In the genomic region with DNA sequence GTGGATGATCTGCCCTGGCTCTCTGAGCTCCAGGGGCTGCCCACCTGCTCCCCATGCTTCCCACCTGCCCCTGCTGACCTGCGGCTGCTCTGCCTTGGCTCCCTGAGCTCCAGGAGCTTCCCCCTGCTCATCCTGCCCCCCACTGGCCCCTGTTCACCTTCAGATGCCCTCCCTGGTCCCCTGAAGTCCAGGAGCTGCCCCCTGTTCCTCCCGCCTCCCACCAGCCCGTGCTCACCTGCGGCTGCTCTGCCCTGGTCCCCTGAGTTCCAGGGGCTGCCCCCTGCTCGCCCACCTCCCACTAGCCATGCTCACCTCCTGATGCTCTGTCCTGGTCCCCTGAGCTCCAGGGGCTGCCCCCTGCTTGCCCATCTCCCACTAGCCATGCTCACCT, we compare ENCODE assay signal across 25 cellular contexts.
"Had no signal": no experiment of that assay in that cellular context is flagged by ENCODE, and none has a peak within 500 bp of the region (broad histone marks: within the 10 kb centered on the region; RNA-seq: fewer than 3 reads in every experiment).

No MANE protein-coding gene starts in this region.

- H3K4me1 ChIP-seq: heart left ventricle, left lung, prostate gland, stomach, suprapubic skin, tibial nerve had no signal

- H3K9me3 ChIP-seq: heart left ventricle, left lung, prostate gland, stomach, suprapubic skin had no signal

- H3K4me3 Mint-ChIP-seq: activated naive CD4-positive, alpha-beta T cell treated with anti-CD3 and anti-CD28 coated beads for 36 hours; endodermal cell; mesothelial cell of epicardium; natural killer cell; T-helper 2 cell treated with Interferon-gamma antibody and Interleukin-4, amounts not matched to agents 5 μg/mL and 100 μg/mL, for 36 hours had no signal

- H3K27ac Mint-ChIP-seq: activated naive CD4-positive, alpha-beta T cell treated with anti-CD3 and anti-CD28 coated beads for 36 hours; activated naive CD8-positive, alpha-beta T cell treated with anti-CD3 and anti-CD28 coated beads, Interleukin-2, amount 50 U/mL, for 24 hours; endodermal cell; mesothelial cell of epicardium; natural killer cell; T-helper 2 cell treated with Interferon-gamma antibody and Interleukin-4, amounts not matched to agents 5 μg/mL and 100 μg/mL, for 36 hours had no signal

- H3K36me3 ChIP-seq: heart left ventricle, left lung, prostate gland, stomach, suprapubic skin, tibial nerve, WERI-Rb-1 had no signal

- H3K27ac ChIP-seq: epithelial cell of prostate, heart left ventricle, left lung, prostate gland, stomach, suprapubic skin, tibial nerve, WERI-Rb-1 had no signal

- H3K4me3 ChIP-seq: heart left ventricle, left lung, prostate gland, stomach, suprapubic skin, tibial nerve had no signal

- ATAC-seq: activated naive CD8-positive, alpha-beta T cell treated with anti-CD3 and anti-CD28 coated beads, Interleukin-2, amount 50 U/mL, for 24 hours; activated T-cell treated with anti-CD3 and anti-CD28 coated beads, Interleukin-2, amount 50 U/mL, for 4 hours; left lung; natural killer cell; SK-N-SH treated with all-trans-retinoic acid at 6 μM for 48 hours had no signal

- H3K9me3 Mint-ChIP-seq: activated naive CD4-positive, alpha-beta T cell treated with anti-CD3 and anti-CD28 coated beads for 36 hours; activated naive CD8-positive, alpha-beta T cell treated with anti-CD3 and anti-CD28 coated beads, Interleukin-2, amount 50 U/mL, for 24 hours; activated T-cell treated with anti-CD3 and anti-CD28 coated beads, Interleukin-2, amount 50 U/mL, for 4 hours; natural killer cell; T-helper 2 cell treated with Interferon-gamma antibody and Interleukin-4, amounts not matched to agents 5 μg/mL and 100 μg/mL, for 36 hours had no signal

- DNase-seq: activated CD4-positive, alpha-beta T cell treated with anti-CD3 and anti-CD28 coated beads for 1 hour; activated CD4-positive, alpha-beta T cell treated with anti-CD3 and anti-CD28 coated beads, Interleukin-2, amount 50 U/mL, for 4 hours; activated CD8-positive, alpha-beta memory T cell treated with anti-CD3 and anti-CD28 coated beads for 24 hours; activated CD8-positive, alpha-beta memory T cell treated with anti-CD3 and anti-CD28 coated beads, Interleukin-2, amount 50 U/mL, for 4 hours; activated effector memory CD4-positive, alpha-beta T cell treated with Interleukin-2 at 50 U/mL for 16 hours; activated naive CD4-positive, alpha-beta T cell treated with anti-CD3 and anti-CD28 coated beads for 36 hours; activated naive CD8-positive, alpha-beta T cell treated with anti-CD3 and anti-CD28 coated beads, Interleukin-2, amount 50 U/mL, for 24 hours; activated T-cell treated with anti-CD3 and anti-CD28 coated beads, Interleukin-2, amount 50 U/mL, for 4 hours; cerebellar nuclear complex; cortex of kidney; endodermal cell; heart left ventricle; stimulated activated CD4-positive, alpha-beta T cell treated with anti-CD3 and anti-CD28 coated beads, Interleukin-4, amount 100 ng/mL, for 1 hour; stomach; WERI-Rb-1 had no signal

- H3K36me3 Mint-ChIP-seq: natural killer cell had no signal

- FAIRE-seq: TTC549 had no signal

- H3K4me1 Mint-ChIP-seq: endodermal cell, mesothelial cell of epicardium, natural killer cell had no signal

- H3K27me3 ChIP-seq: heart left ventricle, tibial nerve had no signal
